1 cellular context compared by ENCODE assay signal in genomic region chr3:15923640-15924405, GRCh38.
A peak's percentile ranks its signal among the peaks of the same experiment; 100 is the strongest.
TF ChIP-seq lines count a peak whose summit lies in the region.

No MANE protein-coding gene starts in this region.

TF ChIP-seq in HepG2, 621 proteins besides CTCF, POLR2A, EP300 and RAD21:
- TF ChIP-seq ATF7 (IDR thresholded peaks at IDR 0.05), result peak; percentile 98
- TF ChIP-seq ATF7 (CRISPR knock-in tag; IDR thresholded peaks at IDR 0.05), result no peak
- TF ChIP-seq MLX (CRISPR knock-in tag; IDR thresholded peaks at IDR 0.05), result no peak
- peak; percentile 91 for TF ChIP-seq CREB1 (IDR thresholded peaks at IDR 0.05)
- no peak for TF ChIP-seq CREB1 (CRISPR knock-in tag; IDR thresholded peaks at IDR 0.05)
